Comparison of ENCODE assay signal across 8 cellular contexts in genomic region chr1:205396972-205397616, GRCh38. TPM values are rescaled to one million over a fixed set of nuclear protein-coding genes. Genes with fewer than 3 reads are reported as not detected.
DNase-seq lines count a peak whose midpoint lies in the region; ATAC-seq, FAIRE-seq and TF ChIP-seq lines count a peak whose summit lies in the region.

No MANE protein-coding gene starts in this region.

- no peak overlapping the region for H3K9ac ChIP-seq in endothelial cell of umbilical vein (replicated peaks; ENCODE audit: extremely low read depth, insufficient read depth, low read length)

- H4K20me1 ChIP-seq in endothelial cell of umbilical vein (replicated peaks; ENCODE audit: control insufficient read depth, extremely low read depth, insufficient read depth, low read length), result no peaks in the 10 kb centered on the region

- H3K9me3 ChIP-seq in endothelial cell of umbilical vein (replicated peaks; ENCODE audit: control insufficient read depth, insufficient read depth, low read length), result no peaks in the 10 kb centered on the region
- no peaks in the 10 kb centered on the region for H3K9me3 ChIP-seq in mucosa of descending colon

- ATAC-seq in mucosa of descending colon, result peak; percentile 86

- H3K4me3 ChIP-seq in endothelial cell of umbilical vein (replicated peaks in 1 of 3; ENCODE audit: insufficient read depth in 1 of 3, low read depth in 1 of 3, low read length in 3 of 3) (no peak overlapping the region), mucosa of descending colon (no peak overlapping the region)

- CTCF ChIA-PET in endothelial cell of umbilical vein (lab: Charles Lee), result interaction anchor here (0.8 to 3.4 kb wide), 20 partner anchors 9 to 165 kb away, joined by 3 to 130 read pairs (median 5); partner anchors contain the start of gene LEMD1

- POLR2A ChIA-PET in endothelial cell of umbilical vein (lab: Charles Lee), result no interaction called here

- no peaks in the 10 kb centered on the region for H3K4me1 ChIP-seq in endothelial cell of umbilical vein (ENCODE audit: control insufficient read depth, extremely low read depth, insufficient read depth, low read length)
- H3K4me1 ChIP-seq in mucosa of descending colon (ENCODE audit: low read depth), result no peaks in the 10 kb centered on the region

- no peaks in the 10 kb centered on the region for H3K9me1 ChIP-seq in endothelial cell of umbilical vein (replicated peaks; ENCODE audit: control insufficient read depth, extremely low read depth, insufficient read depth, low read length)

- no peak overlapping the region for H3K27ac ChIP-seq in endothelial cell of umbilical vein (ENCODE audit: insufficient read depth, low read depth, low read length)

- no peaks in the 10 kb centered on the region for H3K79me2 ChIP-seq in endothelial cell of umbilical vein (ENCODE audit: control insufficient read depth, insufficient read depth, low read length)

- intact Hi-C loops in endothelial cell of umbilical vein (cut with micrococcal nuclease), result loop anchor here (1.0 kb wide), 2 partner anchors 88 to 127 kb away; no protein-coding TSS in a partner anchor
- intact Hi-C loops in mucosa of descending colon (cut with DNase I, micrococcal nuclease), result no loop called here

- H3K36me3 ChIP-seq in endothelial cell of umbilical vein (ENCODE audit: control insufficient read depth in 2 of 2, extremely low read depth in 1 of 2, insufficient read depth in 2 of 2, low read length in 2 of 2) (no peaks in the 10 kb centered on the region), mucosa of descending colon (ENCODE audit: low read depth) (no peaks in the 10 kb centered on the region)

- FAIRE-seq in endothelial cell of umbilical vein (lab: Jason Lieb, UNC), result peak; percentile 56

- no TSS peak for BruUV-seq in endothelial cell of umbilical vein (replicated peaks; lab: Mats Ljungman, UMichigan)

- dilution Hi-C loops in endothelial cell of umbilical vein (cut with MboI; ENCODE audit: extremely low pct_ligation_motif_present, low sequenced_read_pairs), result no loop called here

- peak; percentile 16 for DNase-seq in stimulated activated CD4-positive, alpha-beta T cell treated with anti-CD3 and anti-CD28 coated beads, Interleukin-15, amount 100 ng/mL, for 24 hours
- DNase-seq in stimulated activated CD4-positive, alpha-beta T cell treated with anti-CD3 and anti-CD28 coated beads, Interleukin-12 subunit alpha, Interleukin-12 subunit beta, amount 100 ng/mL, for 4 hours, result no peak
- DNase-seq in NCI-H1105 (lab: John Stamatoyannopoulos, UW) (peak; percentile 75), SHP77 (lab: John Stamatoyannopoulos, UW) (peak; percentile 76 to 79), endothelial cell of umbilical vein (ENCODE audit: low read depth, low spot score) (peak; percentile 35), mucosa of descending colon (peak in 1 of 3 donors; percentile 36), GOT3 (lab: John Stamatoyannopoulos, UW) (no peak)
- DNase-seq in activated effector memory CD4-positive, alpha-beta T cell treated with Interleukin-2 at 50 U/mL for 16 hours, result no peak

- no peak overlapping the region for H2AFZ ChIP-seq in endothelial cell of umbilical vein (ENCODE audit: low read depth, low read length)

- H3K27me3 ChIP-seq in endothelial cell of umbilical vein (ENCODE audit: control insufficient read depth in 2 of 2, insufficient read depth in 2 of 2, low read length in 2 of 2), result peaks cover 8 to 19% of the 10 kb centered on the region in 2 experiments

- no peak for TF ChIP-seq POLR2A in endothelial cell of umbilical vein (IDR thresholded peaks at IDR 0.05; ENCODE audit: low read depth, low read length)

- H3K4me2 ChIP-seq in endothelial cell of umbilical vein (ENCODE audit: insufficient read depth, low read length), result no peak overlapping the region

- peak; percentile 52 to 54 for TF ChIP-seq CTCF in endothelial cell of umbilical vein (IDR thresholded peaks at IDR 0.05; ENCODE audit: extremely low read depth in 1 of 2, insufficient read depth in 1 of 2, low read depth in 1 of 2, low read length in 2 of 2)
- TF ChIP-seq CTCF in mucosa of descending colon (IDR thresholded peaks at IDR 0.05), result peak; percentile 34

TF ChIP-seq in endothelial cell of umbilical vein, 7 proteins besides CTCF, POLR2A, EP300 and RAD21:
- TF ChIP-seq EZH2 (IDR thresholded peaks at IDR 0.05; ENCODE audit: borderline replicate concordance, low read depth, low read length, severe bottlenecking), result no peak
- no peak for TF ChIP-seq POLR2AphosphoS5 (IDR thresholded peaks at IDR 0.05; ENCODE audit: insufficient read depth, low read depth, low read length)
- no peak for TF ChIP-seq MYC (IDR thresholded peaks at IDR 0.05; ENCODE audit: low read depth, low read length)
- no peak for TF ChIP-seq JUN (IDR thresholded peaks at IDR 0.05; ENCODE audit: borderline replicate concordance, insufficient read depth, insufficient read length, low read depth)
- TF ChIP-seq, protein P1, sequence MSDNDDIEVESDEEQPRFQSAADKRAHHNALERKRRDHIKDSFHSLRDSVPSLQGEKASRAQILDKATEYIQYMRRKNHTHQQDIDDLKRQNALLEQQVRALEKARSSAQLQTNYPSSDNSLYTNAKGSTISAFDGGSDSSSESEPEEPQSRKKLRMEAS (IDR thresholded peaks at IDR 0.05; ENCODE audit: insufficient read depth, insufficient read length), result no peak
- no peak for TF ChIP-seq FOS (IDR thresholded peaks at IDR 0.05; ENCODE audit: borderline replicate concordance, insufficient read depth, low read length)
- TF ChIP-seq GATA2 (IDR thresholded peaks at IDR 0.05; ENCODE audit: insufficient read depth, insufficient read length, low read depth, low read length), result no peak

RNA-seq across cellular contexts. Expression of gene LEMD1, which starts 24.8 kb away (rescaled TPM):
- total RNA-seq in endothelial cell of umbilical vein, result not detected in 2 replicates
- not detected in 2 replicates for polyA plus RNA-seq in endothelial cell of umbilical vein
- polyA plus RNA-seq in endothelial cell of umbilical vein (2011; cell fraction: cytosol; rRNA removed), result not detected in 2 replicates
- not detected in 2 replicates for polyA plus RNA-seq in endothelial cell of umbilical vein (2011; cell fraction: nucleus; rRNA removed)
- polyA plus RNA-seq in endothelial cell of umbilical vein (2012), result not detected in 2 replicates
- not detected in 2 replicates for polyA minus RNA-seq in endothelial cell of umbilical vein
- not detected for polyA minus RNA-seq in endothelial cell of umbilical vein (2011; cell fraction: cytosol; rRNA and poly(A)+ RNA removed)
- polyA minus RNA-seq in endothelial cell of umbilical vein (2011; cell fraction: nucleus; rRNA and poly(A)+ RNA removed), result not detected in 2 replicates
- total RNA-seq in mucosa of descending colon, result not detected

RNA-seq across cellular contexts. Expression of gene KLHDC8A, which starts 40.4 kb away (rescaled TPM):
- total RNA-seq in endothelial cell of umbilical vein, result not detected in 2 replicates
- polyA plus RNA-seq in endothelial cell of umbilical vein, result not detected in 2 replicates
- polyA plus RNA-seq in endothelial cell of umbilical vein (2011; cell fraction: cytosol; rRNA removed), result not detected in 2 replicates
- polyA plus RNA-seq in endothelial cell of umbilical vein (2011; cell fraction: nucleus; rRNA removed), result not detected in 2 replicates
- not detected in 2 replicates for polyA plus RNA-seq in endothelial cell of umbilical vein (2012)
- not detected in 2 replicates for polyA minus RNA-seq in endothelial cell of umbilical vein
- not detected for polyA minus RNA-seq in endothelial cell of umbilical vein (2011; cell fraction: cytosol; rRNA and poly(A)+ RNA removed)
- polyA minus RNA-seq in endothelial cell of umbilical vein (2011; cell fraction: nucleus; rRNA and poly(A)+ RNA removed), result not detected in 2 replicates
- 1 to 10 TPM in 1 of 3 donors, under 1 TPM in 2; 0.17 to 1.8 (median 0.78) TPM for total RNA-seq in mucosa of descending colon

RNA-seq across cellular contexts. Expression of gene BLACAT1, which starts 58.8 kb away (rescaled TPM):
- total RNA-seq in endothelial cell of umbilical vein (not detected in 2 replicates), mucosa of descending colon (under 1 TPM; 0.14 to 0.46 (median 0.19) TPM)
- not detected in 2 replicates for polyA plus RNA-seq in endothelial cell of umbilical vein
- polyA plus RNA-seq in endothelial cell of umbilical vein (2011; cell fraction: cytosol; rRNA removed), result not detected in 2 replicates
- polyA plus RNA-seq in endothelial cell of umbilical vein (2011; cell fraction: nucleus; rRNA removed), result not detected in 2 replicates
- not detected in 2 replicates for polyA plus RNA-seq in endothelial cell of umbilical vein (2012)
- polyA minus RNA-seq in endothelial cell of umbilical vein, result not detected in 2 replicates
- not detected for polyA minus RNA-seq in endothelial cell of umbilical vein (2011; cell fraction: cytosol; rRNA and poly(A)+ RNA removed)
- polyA minus RNA-seq in endothelial cell of umbilical vein (2011; cell fraction: nucleus; rRNA and poly(A)+ RNA removed), result not detected in 2 replicates

Comparison
In these comparisons a context has a peak if more than half of its experiments do, and no peak if none do; other contexts are left out.
1. DNase-seq: peak in stimulated activated CD4-positive, alpha-beta T cell treated with anti-CD3 and anti-CD28 coated beads, Interleukin-15, amount 100 ng/mL, for 24 hours (single experiment), NCI-H1105 (single experiment), SHP77 (2 of 2) and endothelial cell of umbilical vein (single experiment); none in stimulated activated CD4-positive, alpha-beta T cell treated with anti-CD3 and anti-CD28 coated beads, Interleukin-12 subunit alpha, Interleukin-12 subunit beta, amount 100 ng/mL, for 4 hours (single experiment), activated effector memory CD4-positive, alpha-beta T cell treated with Interleukin-2 at 50 U/mL for 16 hours (single experiment) and GOT3 (single experiment).